ENCODE assay signal across 8 cellular contexts in the genomic region with DNA sequence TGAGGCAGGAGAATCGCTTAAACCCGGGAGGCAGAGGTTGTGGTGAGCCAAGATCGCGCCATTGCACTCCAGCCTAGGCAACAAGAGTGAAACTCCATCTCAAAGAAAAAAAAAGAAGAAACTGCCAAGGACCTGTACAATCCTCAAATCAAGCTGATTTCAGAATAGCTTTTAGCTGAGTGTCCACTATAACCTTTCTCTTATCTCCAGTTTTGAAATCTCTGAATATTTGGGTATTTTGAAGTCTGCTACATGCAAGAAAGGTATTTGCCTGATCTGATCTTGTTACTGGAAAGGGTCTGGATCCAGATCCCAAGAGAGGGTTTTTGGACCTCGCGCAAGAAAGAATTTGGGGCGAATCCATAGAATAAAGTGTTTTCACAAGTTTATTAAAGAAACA. TPM values are rescaled to one million over a fixed set of nuclear protein-coding genes. Genes with fewer than 3 reads are reported as not detected.
"Had no signal": no experiment of that assay in that cellular context is flagged by ENCODE, and none has a peak within 500 bp of the region (broad histone marks: within the 10 kb centered on the region; RNA-seq: fewer than 3 reads in every experiment).

No MANE protein-coding gene starts in this region.

- DNase-seq: GM23248, GOT3, H7, HFFc6 had no signal

- H3K27ac ChIP-seq: HL-60 had no signal

- H3K9ac ChIP-seq: GM23248 had no signal

- ATAC-seq: HCT116, HepG2 had no signal

- H3K4me1 ChIP-seq: HAP-1 had no signal

- H2AFZ ChIP-seq: GM23248 had no signal

- H3K9me3 ChIP-seq: HAP-1 had no signal

- H3K4me3 ChIP-seq: GM23248, HAP-1 had no signal

RNA-seq across cellular contexts. Expression of a gene that starts 58.5 kb away (rescaled TPM):
- total RNA-seq: GM23248, HFFc6 had no signal
